In the genomic region with DNA sequence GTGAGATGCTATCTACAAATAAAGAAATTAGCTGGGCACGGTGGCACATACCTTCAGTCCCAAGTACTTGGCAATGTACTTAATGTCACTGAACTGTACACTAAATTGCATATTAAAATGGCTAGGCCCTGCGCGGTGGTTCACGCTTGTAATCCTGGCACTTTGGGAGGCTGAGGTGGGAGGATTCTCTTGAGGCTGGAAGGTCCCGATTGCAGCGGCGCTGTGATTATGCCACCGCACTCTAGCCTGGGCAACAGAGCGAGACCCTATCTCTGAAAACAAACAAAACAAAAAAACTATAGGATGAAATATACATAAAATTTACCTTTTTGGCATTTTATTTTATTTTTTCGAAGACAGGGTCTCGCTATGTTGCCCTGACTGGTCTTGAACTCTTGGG, we compare ENCODE assay signal across 8 cellular contexts. TPM values are rescaled to one million over a fixed set of nuclear protein-coding genes. Genes with fewer than 3 reads are reported as not detected.
DNase-seq lines count a peak whose midpoint lies in the region; ATAC-seq and TF ChIP-seq lines count a peak whose summit lies in the region.

No MANE protein-coding gene starts in this region.

- H3K27me3 ChIP-seq in left ventricle myocardium inferior (ENCODE audit: low read depth), result no peaks in the 10 kb centered on the region
- no peaks in the 10 kb centered on the region for H3K27me3 ChIP-seq in lower lobe of right lung (ENCODE audit: low read depth)
- H3K27me3 ChIP-seq in upper lobe of right lung, result no peaks in the 10 kb centered on the region

- H3K4me3 ChIP-seq in left ventricle myocardium inferior (peak overlapping the region; percentile 99), astrocyte of the cerebellum (ENCODE audit: low read depth, low read length) (peak overlapping the region; percentile 97), lower lobe of right lung (peak overlapping the region; percentile 90), upper lobe of right lung (peak overlapping the region; percentile 99)

- H3K27ac ChIP-seq in left ventricle myocardium inferior (replicated peaks) (no peak overlapping the region), lower lobe of right lung (no peak overlapping the region), upper lobe of right lung (no peak overlapping the region), substantia nigra (ENCODE audit: low read depth, low read length, poor library complexity, severe bottlenecking) (no peak overlapping the region)

- in situ Hi-C loops in astrocyte of the cerebellum (cut with HindIII; ENCODE audit: low sequenced_read_pairs), result loop anchor here (25.0 kb wide), 1 partner anchor 516 kb away; no protein-coding TSS in a partner anchor

- no peaks in the 10 kb centered on the region for H3K9me3 ChIP-seq in left ventricle myocardium inferior (replicated peaks)
- H3K9me3 ChIP-seq in lower lobe of right lung, result no peaks in the 10 kb centered on the region
- H3K9me3 ChIP-seq in upper lobe of right lung, result no peaks in the 10 kb centered on the region

- ATAC-seq in lower lobe of right lung, result no peak
- ATAC-seq in upper lobe of right lung, result no peak

- peaks cover 41% of the 10 kb centered on the region for H3K4me1 ChIP-seq in left ventricle myocardium inferior
- H3K4me1 ChIP-seq in lower lobe of right lung, result peaks cover 36% of the 10 kb centered on the region
- peaks cover 32% of the 10 kb centered on the region for H3K4me1 ChIP-seq in upper lobe of right lung

- intact Hi-C loops in left ventricle myocardium inferior (cut with micrococcal nuclease), result no loop called here
- intact Hi-C loops in cardiac septum (cut with DNase I), result loop anchor here (5.0 to 10.0 kb wide), 2 partner anchors 106 to 778 kb away; partner anchors contain the start of gene PSMG3
- intact Hi-C loops in lower lobe of right lung (cut with DNase I), result no loop called here
- intact Hi-C loops in upper lobe of right lung (cut with DNase I), result loop anchor here (10.0 kb wide), 1 partner anchor 108 kb away; the partner anchor contains the start of genes MRM2 and NUDT1

- H3K36me3 ChIP-seq in left ventricle myocardium inferior (peaks cover 9% of the 10 kb centered on the region), lower lobe of right lung (no peaks in the 10 kb centered on the region), upper lobe of right lung (peaks cover 6% of the 10 kb centered on the region)

- TF ChIP-seq CTCF in left ventricle myocardium inferior (IDR thresholded peaks at IDR 0.05; ENCODE audit: borderline replicate concordance) (no peak), astrocyte of the cerebellum (IDR thresholded peaks at IDR 0.05; ENCODE audit: low read depth, low read length, missing control alignments) (no peak), lower lobe of right lung (IDR thresholded peaks at IDR 0.05) (no peak), upper lobe of right lung (IDR thresholded peaks at IDR 0.05) (no peak)

- DNase-seq in left ventricle myocardium inferior (no peak), cardiac septum (ENCODE audit: low spot score) (no peak), astrocyte of the cerebellum (ENCODE audit: low read depth) (no peak), lower lobe of right lung (no peak), upper lobe of right lung (no peak), substantia nigra (lab: John Stamatoyannopoulos, UW) (no peak), NCI-H128 (lab: John Stamatoyannopoulos, UW; ENCODE audit: unreplicated experiment) (no peak)
- no peak for DNase-seq in activated CD4-positive, alpha-beta T cell treated with anti-CD3 and anti-CD28 coated beads for 4 hours

RNA-seq across cellular contexts. Expression of gene EIF3B, which starts 1.5 kb away (rescaled TPM):
- 68.9 TPM for total RNA-seq in left ventricle myocardium inferior
- total RNA-seq in cardiac septum, result 64.9 TPM
- 89.5 TPM for total RNA-seq in lower lobe of right lung
- 107 TPM for total RNA-seq in upper lobe of right lung

RNA-seq across cellular contexts. Expression of gene SNX8, which starts 38.9 kb away (rescaled TPM):
- total RNA-seq in left ventricle myocardium inferior (16.8 TPM), cardiac septum (18.9 TPM), lower lobe of right lung (43.1 TPM), upper lobe of right lung (60.1 TPM)

RNA-seq across cellular contexts. Expression of gene CHST12, which starts 50.3 kb away (rescaled TPM):
- total RNA-seq in left ventricle myocardium inferior (15.3 TPM), cardiac septum (13.8 TPM), lower lobe of right lung (29.2 TPM), upper lobe of right lung (29.8 TPM)

Comparison
In these comparisons a context has a peak if more than half of its experiments do, and no peak if none do; other contexts are left out.
1. intact Hi-C loops: an anchor here in cardiac septum (5.0 to 10.0 kb wide) and upper lobe of right lung (10.0 kb wide); none called in left ventricle myocardium inferior and lower lobe of right lung.